Comparison of ENCODE assay signal across 27 cellular contexts in the genomic region with DNA sequence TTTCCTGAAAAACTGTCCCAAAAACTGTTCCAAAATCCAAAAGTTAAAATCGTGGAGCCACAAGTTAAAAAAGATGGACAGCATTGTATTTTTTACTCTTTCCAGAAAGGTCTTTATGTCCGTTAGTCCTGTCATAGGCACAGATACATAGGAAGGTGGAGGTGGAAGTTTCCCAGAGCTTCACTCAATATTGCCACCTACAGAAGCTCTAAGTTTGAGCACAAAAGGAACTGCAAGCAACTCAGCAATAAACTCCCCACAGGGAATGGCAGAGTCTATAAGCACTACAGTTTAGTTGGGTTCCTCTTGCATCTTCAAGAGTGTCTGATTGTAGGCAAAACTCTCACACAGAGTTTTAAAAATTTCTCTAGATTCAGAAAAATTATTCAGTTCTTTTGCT. TPM values are rescaled to one million over a fixed set of nuclear protein-coding genes. Genes with fewer than 3 reads are reported as not detected.
"Had no signal": no experiment of that assay in that cellular context is flagged by ENCODE, and none has a peak within 500 bp of the region (broad histone marks: within the 10 kb centered on the region; RNA-seq: fewer than 3 reads in every experiment).

No MANE protein-coding gene starts in this region.

- H3K4me3 ChIP-seq: colonic mucosa, heart left ventricle, left ventricle myocardium inferior, mucosa of descending colon, smooth muscle cell, suprapubic skin, thyroid gland, uterus had no signal

- H3K4me2 ChIP-seq: smooth muscle cell had no signal

- DNase-seq: colonic mucosa; dermis blood vessel endothelial cell; heart left ventricle; hypothalamus; immature natural killer cell; left ventricle myocardium inferior; mucosa of descending colon; naive thymus-derived CD8-positive, alpha-beta T cell; posterior cingulate gyrus; right cardiac atrium; stimulated activated CD4-positive, alpha-beta T cell treated with anti-CD3 and anti-CD28 coated beads, Interleukin-2, amount 100 ng/mL, for 48 hours; stimulated activated naive CD4-positive, alpha-beta T cell treated with Interleukin-2 at 50 U/mL for 16 hours; thyroid gland; uterus had no signal

- H3K27ac Mint-ChIP-seq: immature natural killer cell; naive thymus-derived CD8-positive, alpha-beta T cell; type B pancreatic cell had no signal

- H3K36me3 Mint-ChIP-seq: immature natural killer cell; naive thymus-derived CD8-positive, alpha-beta T cell; type B pancreatic cell had no signal

- H3K4me1 Mint-ChIP-seq: immature natural killer cell; naive thymus-derived CD8-positive, alpha-beta T cell had no signal

- FAIRE-seq: endothelial cell of umbilical vein, frontal cortex, keratinocyte had no signal

- ATAC-seq: heart left ventricle; mucosa of descending colon; naive thymus-derived CD8-positive, alpha-beta T cell; right cardiac atrium had no signal

- H3K4me1 ChIP-seq: colonic mucosa, heart left ventricle, left ventricle myocardium inferior, suprapubic skin, thyroid gland, uterus had no signal

- H3K36me3 ChIP-seq: colonic mucosa, heart left ventricle, left ventricle myocardium inferior, suprapubic skin, thyroid gland, uterus had no signal

- H3K4me3 Mint-ChIP-seq: immature natural killer cell; naive thymus-derived CD8-positive, alpha-beta T cell; neural crest cell; type B pancreatic cell had no signal

- H3K27ac ChIP-seq: colonic mucosa, heart left ventricle, left ventricle myocardium inferior, suprapubic skin, thyroid gland, uterus had no signal

- H3K27me3 Mint-ChIP-seq: type B pancreatic cell had no signal

- H3K9me3 ChIP-seq: colonic mucosa, suprapubic skin, thyroid gland, uterus had no signal

- H3K9me3 Mint-ChIP-seq: neural crest cell, type B pancreatic cell had no signal

- H3K27me3 ChIP-seq: colonic mucosa, heart left ventricle, suprapubic skin, thyroid gland, uterus had no signal

RNA-seq across cellular contexts. Expression of a gene that starts 22.0 kb away (rescaled TPM):
- total RNA-seq: cerebellum; dermis blood vessel endothelial cell; endothelial cell of umbilical vein; fibroblast of lung; frontal cortex; glomerular endothelial cell; left ventricle myocardium inferior; lung microvascular endothelial cell; mucosa of descending colon; naive thymus-derived CD8-positive, alpha-beta T cell; osteocyte; smooth muscle cell; thyroid gland; uterus had no signal
- polyA plus RNA-seq: endothelial cell of umbilical vein; esophagus; fibroblast of lung; immature natural killer cell; keratinocyte; naive thymus-derived CD8-positive, alpha-beta T cell had no signal
